Comparison of ENCODE assay signal across 8 cellular contexts in the genomic region with DNA sequence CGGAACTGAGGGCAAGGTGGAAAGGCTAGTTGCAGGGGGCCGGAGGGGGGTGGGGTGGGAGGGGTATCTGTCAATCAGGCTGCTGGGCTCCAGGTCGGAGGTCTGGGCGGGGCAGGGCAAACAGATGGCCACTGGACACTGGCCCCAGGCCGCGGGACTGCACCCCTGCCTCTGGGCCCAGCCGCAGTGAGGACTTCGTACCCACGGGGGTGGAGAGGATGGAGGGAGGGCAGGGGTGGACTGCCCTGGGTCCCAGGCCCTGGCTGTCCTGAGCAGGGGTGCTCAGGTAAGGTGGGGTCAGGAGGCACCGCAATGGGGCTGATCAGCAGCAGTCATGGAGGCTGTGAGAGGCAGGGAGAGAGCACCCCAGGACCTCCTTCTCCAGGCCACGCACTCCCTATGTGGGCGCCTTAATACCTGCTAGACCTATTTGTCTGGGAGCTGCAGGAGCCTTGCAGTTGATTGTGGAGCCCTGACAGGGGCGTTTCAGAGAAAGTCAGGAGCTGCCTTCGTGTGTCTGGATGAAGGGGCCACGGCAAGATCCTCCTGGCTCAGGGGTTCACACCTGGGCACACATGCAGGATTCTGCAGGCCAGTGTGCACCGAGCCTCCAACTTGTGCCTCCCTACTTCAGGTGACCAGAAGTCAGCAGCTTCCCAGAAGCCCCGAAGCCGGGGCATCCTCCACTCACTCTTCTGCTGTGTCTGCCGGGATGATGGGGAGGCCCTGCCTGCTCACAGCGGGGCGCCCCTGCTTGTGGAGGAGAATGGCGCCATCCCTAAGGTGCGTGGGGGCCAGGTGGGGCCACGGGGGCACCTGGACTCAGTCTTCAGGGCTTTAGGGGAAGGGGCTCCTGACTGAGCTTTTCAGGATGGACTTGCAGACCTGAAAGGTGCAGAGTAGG. TPM values are rescaled to one million over a fixed set of nuclear protein-coding genes. Genes with fewer than 3 reads are reported as not detected.
DNase-seq lines count a peak whose midpoint lies in the region; ATAC-seq lines count a peak whose summit lies in the region.

No MANE protein-coding gene starts in this region.

- peaks cover 28% of the 10 kb centered on the region for H4K20me1 ChIP-seq in BLaER1

- no peaks in the 10 kb centered on the region for H3K27me3 Mint-ChIP-seq in naive thymus-derived CD8-positive, alpha-beta T cell

- H3K4me1 ChIP-seq in BLaER1 = peaks cover 80% of the 10 kb centered on the region
- H3K4me1 ChIP-seq in NT2/D1 (ENCODE audit: insufficient read depth, insufficient read length) = peaks cover 17% of the 10 kb centered on the region
- H3K4me1 ChIP-seq in effector memory CD4-positive, alpha-beta T cell (ENCODE audit: control insufficient read depth, insufficient read depth, low read length, poor library complexity, severe bottlenecking) = peaks cover 60% of the 10 kb centered on the region

- H3K9ac ChIP-seq in BLaER1 = peak overlapping the region; percentile 96
- H3K9ac ChIP-seq in NT2/D1 (ENCODE audit: insufficient read length, low read depth) = peak overlapping the region; percentile 95

- H3K27me3 ChIP-seq in BLaER1 (peaks cover 26% of the 10 kb centered on the region), NT2/D1 (ENCODE audit: insufficient read depth, insufficient read length) (peaks cover 27% of the 10 kb centered on the region)
- H3K27me3 ChIP-seq in effector memory CD4-positive, alpha-beta T cell (replicated peaks; ENCODE audit: control insufficient read depth, insufficient read depth, low read length, poor library complexity, severe bottlenecking) = no peaks in the 10 kb centered on the region

- DNase-seq in NT2/D1 (ENCODE audit: low read depth, low spot score) (no peak), NCI-H226 (no peak), GOT3 (lab: John Stamatoyannopoulos, UW) (no peak)
- DNase-seq in effector memory CD4-positive, alpha-beta T cell = no peak
- DNase-seq in naive thymus-derived CD8-positive, alpha-beta T cell = no peak

- POLR2A ChIA-PET in naive thymus-derived CD8-positive, alpha-beta T cell (lab: Charles Lee) = interaction anchor here (0.5 to 2.1 kb wide), 9 partner anchors 34 to 618 kb away, joined by 3 to 11 read pairs (median 3); partner anchors contain the start of genes AAMP, BCS1L, PNKD and ZNF142

- peaks cover 31 to 75% (median 62%) of the 10 kb centered on the region in 4 donors for H3K4me1 Mint-ChIP-seq in naive thymus-derived CD8-positive, alpha-beta T cell

- H3K4me3 Mint-ChIP-seq in naive thymus-derived CD8-positive, alpha-beta T cell = peak overlapping the region; percentile 65 to 97 (median 74)

- H3K36me3 ChIP-seq in BLaER1 (peaks cover 32% of the 10 kb centered on the region), NT2/D1 (ENCODE audit: insufficient read depth, insufficient read length, low read length) (peaks cover 39% of the 10 kb centered on the region)
- H3K36me3 ChIP-seq in effector memory CD4-positive, alpha-beta T cell (ENCODE audit: control insufficient read depth, insufficient read depth, low read length) = peaks cover 22% of the 10 kb centered on the region

- peak overlapping the region; percentile 98 for H3K4me2 ChIP-seq in BLaER1

- H3K27ac ChIP-seq in BLaER1 = peak overlapping the region; percentile 97
- H3K27ac ChIP-seq in effector memory CD4-positive, alpha-beta T cell (ENCODE audit: insufficient read depth, low read length, poor library complexity, severe bottlenecking) = peak overlapping the region; percentile 92

- H3K27ac Mint-ChIP-seq in naive thymus-derived CD8-positive, alpha-beta T cell = peak overlapping the region in 8 of 10 donors; percentile 37 to 97 (median 75)

- peaks cover 0 to 28% (median 6%) of the 10 kb centered on the region in 3 donors for H3K36me3 Mint-ChIP-seq in naive thymus-derived CD8-positive, alpha-beta T cell

- ATAC-seq in naive thymus-derived CD8-positive, alpha-beta T cell = no peak
- ATAC-seq in GM18867 (IDR thresholded peaks at IDR 0.05; ENCODE audit: unreplicated experiment) = no peak
- no peak for ATAC-seq in GM19452 (IDR thresholded peaks at IDR 0.05; ENCODE audit: unreplicated experiment)

- no peaks in the 10 kb centered on the region for H3K9me3 Mint-ChIP-seq in naive thymus-derived CD8-positive, alpha-beta T cell

- peak overlapping the region; percentile 93 for H3K4me3 ChIP-seq in BLaER1
- peak overlapping the region; percentile 78 for H3K4me3 ChIP-seq in NT2/D1 (ENCODE audit: insufficient read length, low read depth)
- H3K4me3 ChIP-seq in effector memory CD4-positive, alpha-beta T cell (ENCODE audit: insufficient read depth, low read depth, low read length, poor library complexity, severe bottlenecking) = peak overlapping the region; percentile 72

- H3K9me3 ChIP-seq in BLaER1 (no peaks in the 10 kb centered on the region), NT2/D1 (ENCODE audit: insufficient read depth, low read length) (no peaks in the 10 kb centered on the region)
- H3K9me3 ChIP-seq in effector memory CD4-positive, alpha-beta T cell (ENCODE audit: control insufficient read depth, low read length) = no peaks in the 10 kb centered on the region

RNA-seq across cellular contexts. Expression of gene CTDSP1, which starts 1.5 kb away (rescaled TPM):
- 100 to 1,000 TPM; 143 to 144 TPM for total RNA-seq in naive thymus-derived CD8-positive, alpha-beta T cell
- polyA plus RNA-seq in naive thymus-derived CD8-positive, alpha-beta T cell = 10 to 100 TPM; 19.3 to 22.7 (median 19.8) TPM

RNA-seq across cellular contexts. Expression of gene VIL1, which starts 17.7 kb away (rescaled TPM):
- not detected for total RNA-seq in naive thymus-derived CD8-positive, alpha-beta T cell
- under 1 TPM in 2 of 3 donors, not detected in 1; 0.03 to 0.05 TPM for polyA plus RNA-seq in naive thymus-derived CD8-positive, alpha-beta T cell

RNA-seq across cellular contexts. Expression of gene SLC11A1, which starts 19.1 kb away (rescaled TPM):
- total RNA-seq in naive thymus-derived CD8-positive, alpha-beta T cell = 1 to 10 TPM in 1 of 2 experiments, under 1 TPM in 1; 0.47 to 1.2 TPM
- under 1 TPM; 0.27 to 0.90 (median 0.73) TPM for polyA plus RNA-seq in naive thymus-derived CD8-positive, alpha-beta T cell

RNA-seq across cellular contexts. Expression of gene CATIP, which starts 44.5 kb away (rescaled TPM):
- not detected for total RNA-seq in naive thymus-derived CD8-positive, alpha-beta T cell
- not detected for polyA plus RNA-seq in naive thymus-derived CD8-positive, alpha-beta T cell
